19 cellular contexts compared by ENCODE assay signal in genomic region chr12:114858388-114859146, GRCh38.
DNase-seq lines count a peak whose midpoint lies in the region; ATAC-seq and TF ChIP-seq lines count a peak whose summit lies in the region.
"Had no signal": no experiment of that assay in that cellular context is flagged by ENCODE, and none has a peak within 500 bp of the region (broad histone marks: within the 10 kb centered on the region; RNA-seq: fewer than 3 reads in every experiment).

No MANE protein-coding gene starts in this region.

- H3K9me3 ChIP-seq in HCT116 (ENCODE audit: control insufficient read depth in 1 of 2, insufficient read depth in 1 of 2, low read depth in 1 of 2, low read length in 2 of 2) = no peaks in the 10 kb centered on the region

- BruUV-seq in HCT116 (replicated peaks; lab: Mats Ljungman, UMichigan) = no TSS peak
- BruUV-seq in Calu3 (replicated peaks; lab: Mats Ljungman, UMichigan) = no TSS peak

- RAD21 ChIA-PET in HCT116 (lab: Charles Lee; ENCODE audit: low non-redundant PET in 1 of 2, low total read pairs in 2 of 2, uncharacterized antibody in 2 of 2, unreplicated experiment in 2 of 2) = interaction anchor here in 1 of 2 experiments (0.6 kb wide), 1 partner anchor 174 kb away, joined by 3 read pairs; the partner anchor contains the start of gene TBX3

- TF ChIP-seq RAD21 in HCT116 (IDR thresholded peaks at IDR 0.05; ENCODE audit: low read depth) = no peak

- POLR2A ChIA-PET in HCT116 (lab: Charles Lee) = no interaction called here
- POLR2A ChIA-PET in RWPE1 (lab: Yijun Ruan, JAX; ENCODE audit: low non-redundant PET) = no interaction called here

- H3K27me3 ChIP-seq in HCT116 (ENCODE audit: insufficient read depth, low read length) = no peaks in the 10 kb centered on the region

- H3K27ac ChIP-seq in HCT116 (ENCODE audit: low read depth, low read length) (no peak overlapping the region), RWPE1 (no peak overlapping the region)
- H3K27ac ChIP-seq: VCaP had no signal

- peak in 2 of 3 experiments; percentile 45 to 61; a peak in 3 of 6 replicates for TF ChIP-seq CTCF in HCT116 (IDR thresholded peaks at IDR 0.05 in 2 of 3, conservative IDR thresholded peaks at IDR 0.05 in 1 of 3; ENCODE audit: borderline replicate concordance in 1 of 3, insufficient read depth in 1 of 3, low read depth in 2 of 3, low read length in 2 of 3)
- TF ChIP-seq CTCF in RWPE1 (conservative IDR thresholded peaks at IDR 0.05; ENCODE audit: low read depth) = no peak
- peak; percentile 26 for TF ChIP-seq CTCF in fibroblast of the aortic adventitia (IDR thresholded peaks at IDR 0.05; ENCODE audit: insufficient read depth, low read length)
- TF ChIP-seq CTCF in osteocyte (IDR thresholded peaks at IDR 0.05) = peak; percentile 5
- no peak for TF ChIP-seq CTCF in Calu3 (IDR thresholded peaks at IDR 0.05; ENCODE audit: unreplicated experiment)

- H3K27me3 Mint-ChIP-seq in osteocyte (ENCODE audit: unreplicated experiment) (peaks cover 4% of the 10 kb centered on the region), Calu3 (ENCODE audit: unreplicated experiment) (no peaks in the 10 kb centered on the region)
- H3K27me3 Mint-ChIP-seq: effector memory CD8-positive, alpha-beta T cell had no signal

- no peaks in the 10 kb centered on the region for H3K9me2 ChIP-seq in HCT116 (ENCODE audit: insufficient read depth)

- no peaks in the 10 kb centered on the region for H3K4me1 Mint-ChIP-seq in osteocyte (ENCODE audit: unreplicated experiment)
- H3K4me1 Mint-ChIP-seq in Calu3 (ENCODE audit: low read depth, unreplicated experiment) = no peaks in the 10 kb centered on the region

- H2AFZ ChIP-seq in HCT116 (ENCODE audit: low read depth, low read length, poor library complexity, severe bottlenecking) = no peak overlapping the region

- TF ChIP-seq POLR2A in HCT116 (IDR thresholded peaks at IDR 0.05; ENCODE audit: borderline replicate concordance, extremely low read depth, insufficient read depth, insufficient read length) = no peak

- no peak overlapping the region for H3K4me2 ChIP-seq in HCT116 (ENCODE audit: low read length)

- DNase-seq in HCT116 (ENCODE audit: low read depth, low spot score) (peak; percentile 21), RWPE1 (ENCODE audit: low spot score) (peak; percentile 22), fibroblast of the aortic adventitia (ENCODE audit: low read depth) (no peak), osteocyte (ENCODE audit: extremely low spot score, unreplicated experiment) (no peak), Calu3 (no peak), amniotic stem cell (lab: John Stamatoyannopoulos, UW) (no peak), dedifferentiated amniotic fluid mesenchymal stem cell (ENCODE audit: extremely low spot score) (no peak)
- DNase-seq: activated gamma-delta T cell; effector memory CD8-positive, alpha-beta T cell; HCEC 1CT; midbrain; NCI-H1105; NCI-H446; OCI-M1; stimulated activated naive CD4-positive, alpha-beta T cell; SW 1271 had no signal

- CTCF ChIA-PET in HCT116 (lab: Charles Lee) (interaction anchor here (1.5 kb wide), 1 partner anchor 11 kb away, joined by 3 read pairs; no protein-coding TSS in a partner anchor), RWPE1 (lab: Yijun Ruan, JAX) (interaction anchor here (0.6 kb wide), 1 partner anchor 13 kb away, joined by 3 read pairs; no protein-coding TSS in a partner anchor), Calu3 (lab: Charles Lee) (no interaction called here)

- H3K4me3 Mint-ChIP-seq in osteocyte (ENCODE audit: unreplicated experiment) (no peak overlapping the region), Calu3 (ENCODE audit: low read depth, unreplicated experiment) (no peak overlapping the region)
- H3K4me3 Mint-ChIP-seq: effector memory CD8-positive, alpha-beta T cell had no signal

- no peaks in the 10 kb centered on the region for H3K36me3 ChIP-seq in HCT116 (ENCODE audit: control insufficient read depth in 1 of 2, insufficient read depth in 2 of 2, low read length in 2 of 2)

- H3K79me2 ChIP-seq in HCT116 (ENCODE audit: insufficient read depth, low read length) = no peaks in the 10 kb centered on the region

- ATAC-seq in HCT116 = peak; percentile 83
- ATAC-seq in HG03439 (IDR thresholded peaks at IDR 0.05; ENCODE audit: unreplicated experiment) = no peak
- ATAC-seq: effector memory CD8-positive, alpha-beta T cell; GM12878 had no signal

- H4K20me1 ChIP-seq in HCT116 (ENCODE audit: insufficient read depth) = no peaks in the 10 kb centered on the region

- no peak overlapping the region for H3K9ac ChIP-seq in HCT116 (ENCODE audit: low read length)

- H3K9me3 Mint-ChIP-seq in osteocyte (ENCODE audit: unreplicated experiment) (peaks cover 9% of the 10 kb centered on the region), Calu3 (ENCODE audit: low read depth, unreplicated experiment) (peaks cover 29% of the 10 kb centered on the region)

- intact Hi-C loops in HCT116 (cut with micrococcal nuclease) = no loop called here
- intact Hi-C loops in Calu3 (cut with micrococcal nuclease; ENCODE audit: unreplicated experiment) = no loop called here

- H3K4me1 ChIP-seq in HCT116 (ENCODE audit: control insufficient read depth in 1 of 2, insufficient read depth in 2 of 2, low read length in 2 of 2) = no peaks in the 10 kb centered on the region

- H3K4me3 ChIP-seq in HCT116 (replicated peaks in 1 of 2; ENCODE audit: low read depth in 1 of 2, low read length in 2 of 2) (no peak overlapping the region), fibroblast of the aortic adventitia (ENCODE audit: low read depth, low read length) (no peak overlapping the region)
- H3K4me3 ChIP-seq: GM12878 had no signal

- H3K27ac Mint-ChIP-seq in osteocyte (ENCODE audit: unreplicated experiment) (no peak overlapping the region), Calu3 (ENCODE audit: unreplicated experiment) (no peak overlapping the region)
- H3K27ac Mint-ChIP-seq: effector memory CD8-positive, alpha-beta T cell had no signal

- H3K36me3 Mint-ChIP-seq in osteocyte (ENCODE audit: unreplicated experiment) = no peaks in the 10 kb centered on the region
- no peaks in the 10 kb centered on the region for H3K36me3 Mint-ChIP-seq in Calu3 (ENCODE audit: insufficient read depth, unreplicated experiment)

TF ChIP-seq in HCT116, 20 proteins besides CTCF, POLR2A, EP300 and RAD21:
- no peak for TF ChIP-seq EZH2 (IDR thresholded peaks at IDR 0.05)
- TF ChIP-seq CEBPB (IDR thresholded peaks at IDR 0.05; ENCODE audit: low read depth) = peak; percentile 53; the same call in 1 of the 2 replicates
TF ChIP-seq in HCT116: peak in this region for 1.

Comparison
In these comparisons a context has a peak if more than half of its experiments do, and no peak if none do; other contexts are left out.
1. DNase-seq: peak in HCT116 (single experiment) and RWPE1 (single experiment); none in fibroblast of the aortic adventitia (single experiment), osteocyte (single experiment), Calu3 (single experiment), amniotic stem cell (single experiment) and dedifferentiated amniotic fluid mesenchymal stem cell (single experiment).
2. CTCF ChIP-seq: peak in HCT116 (2 of 3), fibroblast of the aortic adventitia (single experiment) and osteocyte (single experiment); none in RWPE1 (single experiment) and Calu3 (single experiment).